8 cellular contexts compared by ENCODE assay signal in genomic region chr7:66557214-66558200, GRCh38.
DNase-seq lines count a peak whose midpoint lies in the region; ATAC-seq and TF ChIP-seq lines count a peak whose summit lies in the region.

No MANE protein-coding gene starts in this region.

- H3K4me1 Mint-ChIP-seq in osteocyte (ENCODE audit: unreplicated experiment): peaks cover 8% of the 10 kb centered on the region

- TF ChIP-seq CTCF in GM12872 (IDR thresholded peaks at IDR 0.05; ENCODE audit: insufficient read depth, low read depth, low read length) (peak; percentile 98), RWPE2 (IDR thresholded peaks at IDR 0.05; ENCODE audit: poor library complexity, severe bottlenecking) (peak; percentile 89), gastroesophageal sphincter (IDR thresholded peaks at IDR 0.05) (peak; percentile 84 to 99 (median 96)), osteocyte (IDR thresholded peaks at IDR 0.05) (peak; percentile 88), tibial nerve (IDR thresholded peaks at IDR 0.05) (peak; percentile 93 to 99 (median 97))

- H3K36me3 ChIP-seq in RWPE2 (ENCODE audit: low read depth) (peaks cover 38% of the 10 kb centered on the region), gastroesophageal sphincter (peaks cover 0 to 66% of the 10 kb centered on the region in 2 donors), tibial nerve (peaks cover 0 to 85% (median 0%) of the 10 kb centered on the region in 3 donors)

- H3K4me1 ChIP-seq in RWPE2 (ENCODE audit: insufficient read depth, poor library complexity, severe bottlenecking) (no peaks in the 10 kb centered on the region), gastroesophageal sphincter (peaks cover 0 to 30% (median 9%) of the 10 kb centered on the region in 3 donors), tibial nerve (peaks cover 0 to 30% (median 3%) of the 10 kb centered on the region in 4 donors)

- no peak for TF ChIP-seq POLR2A in gastroesophageal sphincter (IDR thresholded peaks at IDR 0.05)
- TF ChIP-seq POLR2A in tibial nerve (IDR thresholded peaks at IDR 0.05): no peak

- H3K36me3 Mint-ChIP-seq in osteocyte (ENCODE audit: unreplicated experiment): peaks cover 13% of the 10 kb centered on the region

- no peak overlapping the region for H3K27ac Mint-ChIP-seq in osteocyte (ENCODE audit: unreplicated experiment)

- peak; percentile 55 for ATAC-seq in HG03135 (IDR thresholded peaks at IDR 0.05; ENCODE audit: unreplicated experiment)
- peak; percentile 62 for ATAC-seq in RWPE2 (ENCODE audit: low read depth)
- ATAC-seq in gastroesophageal sphincter: peak; percentile 66
- no peak for ATAC-seq in GM19455 (IDR thresholded peaks at IDR 0.05; ENCODE audit: unreplicated experiment)

- no peaks in the 10 kb centered on the region for H3K27me3 Mint-ChIP-seq in osteocyte (ENCODE audit: unreplicated experiment)

- WGBS in gastroesophageal sphincter (ENCODE audit: low coverage in 1 of 2), 2 donors: 15% methylated on average over 5 of the region's 40 CpGs; no CpG with 5 or more reads in 1 of the 2 donors
- 38 to 46% methylated on average over 22 to 28 of the region's 40 CpGs for WGBS in tibial nerve, 2 donors

- H3K9me3 ChIP-seq in RWPE2 (ENCODE audit: severe bottlenecking) (no peaks in the 10 kb centered on the region), gastroesophageal sphincter (no peaks in the 10 kb centered on the region), tibial nerve (no peaks in the 10 kb centered on the region)

- H3K4me3 ChIP-seq in RWPE2 (ENCODE audit: severe bottlenecking): no peak overlapping the region
- H3K4me3 ChIP-seq in gastroesophageal sphincter: peak overlapping the region in 1 of 2 donors; percentile 16
- peak overlapping the region in 1 of 4 donors; percentile 19 for H3K4me3 ChIP-seq in tibial nerve

- no peak for DNase-seq in RWPE2 (ENCODE audit: low spot score)
- peak; percentile 38 for DNase-seq in activated gamma-delta T cell (lab: John Stamatoyannopoulos, UW)
- peak; percentile 92 for DNase-seq in osteocyte (ENCODE audit: extremely low spot score, unreplicated experiment)
- peak; percentile 58 to 77 for DNase-seq in tibial nerve (ENCODE audit: low spot score in 2 of 2)

- H3K27ac ChIP-seq in RWPE2 (ENCODE audit: poor library complexity, severe bottlenecking) (no peak overlapping the region), gastroesophageal sphincter (peak overlapping the region in 2 of 4 donors; percentile 1 to 47), tibial nerve (peak overlapping the region in 1 of 4 donors; percentile 46)

- no peak overlapping the region for H3K4me3 Mint-ChIP-seq in osteocyte (ENCODE audit: unreplicated experiment)

- H3K27me3 ChIP-seq in RWPE2 (ENCODE audit: insufficient read depth, poor library complexity, severe bottlenecking): no peaks in the 10 kb centered on the region
- no peaks in the 10 kb centered on the region for H3K27me3 ChIP-seq in gastroesophageal sphincter
- no peaks in the 10 kb centered on the region for H3K27me3 ChIP-seq in tibial nerve

- H3K9me3 Mint-ChIP-seq in osteocyte (ENCODE audit: unreplicated experiment): no peaks in the 10 kb centered on the region

- no peak for TF ChIP-seq EP300 in gastroesophageal sphincter (IDR thresholded peaks at IDR 0.05)
- no peak for TF ChIP-seq EP300 in tibial nerve (IDR thresholded peaks at IDR 0.05)
